In genomic region chr14:41973178-41973577, GRCh38 we compare ENCODE assay signal across 19 cellular contexts.
DNase-seq lines count a peak whose midpoint lies in the region; ATAC-seq and TF ChIP-seq lines count a peak whose summit lies in the region.
"Had no signal": no experiment of that assay in that cellular context is flagged by ENCODE, and none has a peak within 500 bp of the region (broad histone marks: within the 10 kb centered on the region; RNA-seq: fewer than 3 reads in every experiment).

No MANE protein-coding gene starts in this region.

- DNase-seq in SIG-M5 treated with dmso at 0.1 percent for 504 hours (lab: John Stamatoyannopoulos, UW; ENCODE audit: unreplicated experiment) (peak; percentile 44), SIG-M5 (lab: John Stamatoyannopoulos, UW) (no peak), NOMO-1 treated with DMSO at 0.1 percent for 48 hours (lab: John Stamatoyannopoulos, UW; ENCODE audit: unreplicated experiment) (peak; percentile 49), inferior parietal cortex (ENCODE audit: extremely low spot score) (no peak)
- DNase-seq in CD8-positive, alpha-beta memory T cell, result no peak
- DNase-seq: CD8-positive, alpha-beta T cell; DMS79 treated with DMSO at 0.1 percent for 48 hours; KG1; NCI-H146; NCI-H2081; NCI-H510A; NCI-H774; SHP77 treated with DMSO at 0.1 percent for 48 hours; T-helper 9 cell had no signal

- no peaks in the 10 kb centered on the region for H3K9me2 ChIP-seq in SU-DHL-6 (replicated peaks; ENCODE audit: insufficient read depth, low read length)

- H3K36me3 Mint-ChIP-seq in CD8-positive, alpha-beta memory T cell, result peaks cover 0 to 3% (median 0%) of the 10 kb centered on the region in 3 donors
- H3K36me3 Mint-ChIP-seq: CD8-positive, alpha-beta T cell had no signal

- H3K4me1 Mint-ChIP-seq in CD8-positive, alpha-beta memory T cell, result no peaks in the 10 kb centered on the region

- H3K36me3 ChIP-seq in SU-DHL-6 (ENCODE audit: low read length), result 0 out of 2 replicates have a peak, but pooled peaks cover 2% of the 10 kb centered on the region
- no peaks in the 10 kb centered on the region for H3K36me3 ChIP-seq in CD8-positive, alpha-beta memory T cell (ENCODE audit: insufficient read depth, low read length)

- peaks cover 3 to 31% (median 21%) of the 10 kb centered on the region in 5 donors for H3K9me3 Mint-ChIP-seq in CD8-positive, alpha-beta memory T cell

- H3K27ac ChIP-seq in SU-DHL-6 (ENCODE audit: low read depth, low read length), result no peak overlapping the region
- no peak overlapping the region for H3K27ac ChIP-seq in CD8-positive, alpha-beta memory T cell (ENCODE audit: low read depth, low read length)
- H3K27ac ChIP-seq: 22Rv1 had no signal

- H3K4me1 ChIP-seq in CD8-positive, alpha-beta memory T cell (ENCODE audit: insufficient read depth, low read length), result no peaks in the 10 kb centered on the region

- POLR2A ChIA-PET in CD8-positive, alpha-beta memory T cell (lab: Charles Lee), result no interaction called here

- H3K9ac ChIP-seq in SU-DHL-6 (ENCODE audit: low read length), result no peak overlapping the region

- no peak for TF ChIP-seq CTCF in SU-DHL-6 (IDR thresholded peaks at IDR 0.05; ENCODE audit: insufficient read depth, low read length, poor library complexity, severe bottlenecking)

- no peaks in the 10 kb centered on the region for H3K79me2 ChIP-seq in SU-DHL-6 (ENCODE audit: insufficient read depth, low read length)

- no peak overlapping the region for H3K4me2 ChIP-seq in SU-DHL-6 (ENCODE audit: low read depth, low read length, poor library complexity, severe bottlenecking)

- H3K27me3 Mint-ChIP-seq in CD8-positive, alpha-beta memory T cell, result no peaks in the 10 kb centered on the region

- H2AFZ ChIP-seq in SU-DHL-6 (ENCODE audit: low read depth, low read length, severe bottlenecking), result peak overlapping the region; percentile 69

- no peaks in the 10 kb centered on the region for H3K27me3 ChIP-seq in SU-DHL-6 (ENCODE audit: low read length)
- no peaks in the 10 kb centered on the region for H3K27me3 ChIP-seq in CD8-positive, alpha-beta memory T cell (ENCODE audit: insufficient read depth, low read length, poor library complexity, severe bottlenecking)

- CTCF ChIA-PET in CD8-positive, alpha-beta memory T cell (lab: Charles Lee), result no interaction called here

- peaks cover 6% of the 10 kb centered on the region; the same call in 1 of the 2 replicates for H3K9me3 ChIP-seq in SU-DHL-6 (ENCODE audit: insufficient read depth, low read length)
- H3K9me3 ChIP-seq in CD8-positive, alpha-beta memory T cell (ENCODE audit: low read length), result no peaks in the 10 kb centered on the region

- H3K4me3 ChIP-seq in SU-DHL-6 (ENCODE audit: insufficient read depth, low read length, poor library complexity, severe bottlenecking), result no peak overlapping the region
- H3K4me3 ChIP-seq in CD8-positive, alpha-beta memory T cell (ENCODE audit: low read length), result no peak overlapping the region
- H3K4me3 ChIP-seq: GM12878 had no signal

- H3F3A ChIP-seq in SU-DHL-6 (ENCODE audit: insufficient read depth), result no peaks in the 10 kb centered on the region

- no peak overlapping the region for H3K4me3 Mint-ChIP-seq in CD8-positive, alpha-beta memory T cell
- H3K4me3 Mint-ChIP-seq: CD8-positive, alpha-beta T cell had no signal

- ATAC-seq in HG02970 (IDR thresholded peaks at IDR 0.05; ENCODE audit: low FRiP score, unreplicated experiment) (no peak), GM21723 (IDR thresholded peaks at IDR 0.05; ENCODE audit: unreplicated experiment) (no peak)
- ATAC-seq: CD8-positive, alpha-beta T cell; GM12878 had no signal

- H3K27ac Mint-ChIP-seq in CD8-positive, alpha-beta memory T cell, result no peak overlapping the region
- H3K27ac Mint-ChIP-seq: CD8-positive, alpha-beta T cell had no signal

- H4K20me1 ChIP-seq in SU-DHL-6 (ENCODE audit: low read depth, low read length), result no peaks in the 10 kb centered on the region

Comparison
In these comparisons a context has a peak if more than half of its experiments do, and no peak if none do; other contexts are left out.
1. DNase-seq: peak in SIG-M5 treated with dmso at 0.1 percent for 504 hours (single experiment) and NOMO-1 treated with DMSO at 0.1 percent for 48 hours (single experiment); none in SIG-M5 (single experiment), CD8-positive, alpha-beta memory T cell (0 of 5) and inferior parietal cortex (single experiment).